ENCODE assay signal across 24 cellular contexts in the genomic region with DNA sequence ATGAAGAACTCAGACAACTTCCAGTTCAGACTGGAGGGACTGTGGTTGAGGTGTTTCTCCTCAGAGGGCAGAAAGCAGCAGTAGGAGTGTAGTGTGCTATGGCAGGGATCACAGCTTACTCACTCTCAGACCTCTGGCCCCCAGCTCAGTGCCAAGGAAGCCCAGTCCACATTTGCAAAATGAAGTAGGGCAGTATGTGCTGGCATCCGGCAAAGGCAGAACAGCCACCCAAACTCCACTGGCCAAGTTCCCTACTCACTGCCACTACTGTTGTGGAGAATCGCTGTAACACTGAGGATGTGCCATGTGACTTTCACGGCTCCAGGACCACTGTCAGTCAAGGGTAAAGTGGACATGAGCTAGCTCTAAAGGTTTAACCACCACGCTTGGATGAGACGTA.
"Had no signal": no experiment of that assay in that cellular context is flagged by ENCODE, and none has a peak within 500 bp of the region (broad histone marks: within the 10 kb centered on the region; RNA-seq: fewer than 3 reads in every experiment).

No MANE protein-coding gene starts in this region.

- H3K9me3 ChIP-seq: gastrocnemius medialis, lower lobe of right lung, mucosa of descending colon, tibial nerve had no signal

- DNase-seq: activated CD4-positive, alpha-beta memory T cell treated with anti-CD3 and anti-CD28 coated beads for 36 hours; activated CD4-positive, alpha-beta T cell treated with anti-CD3 and anti-CD28 coated beads, Interleukin-2, amount 10 ng/mL, durations not matched to agents 24 days and 14 days; activated CD4-positive, CD25-positive, alpha-beta regulatory T cell treated with anti-CD3 and anti-CD28 coated beads, Interleukin-2, amount 50 U/mL, for 72 hours; activated CD8-positive, alpha-beta memory T cell treated with anti-CD3 and anti-CD28 coated beads, Interleukin-2, amount 50 U/mL, for 4 hours; activated gamma-delta T cell; activated naive CD4-positive, alpha-beta T cell treated with anti-CD3 and anti-CD28 coated beads, Interleukin-2, amount 50 U/mL, for 16 hours; activated T-cell treated with anti-CD3 and anti-CD28 coated beads, Interleukin-2, amount 50 U/mL, for 1 hour; amniotic stem cell; brain microvascular endothelial cell; caudate nucleus; cortex of kidney; effector memory CD8-positive, alpha-beta T cell; erythroblast; gastrocnemius medialis; lower lobe of right lung; mesendoderm; mucosa of descending colon; posterior cingulate gyrus; stimulated activated CD4-positive, alpha-beta T cell treated with anti-CD3 and anti-CD28 coated beads, Interleukin-15, amount 100 ng/mL, for 24 hours; stimulated activated naive CD4-positive, alpha-beta T cell; T-helper 17 cell had no signal

- H3K27ac ChIP-seq: brain microvascular endothelial cell, gastrocnemius medialis, lower lobe of right lung, tibial nerve had no signal

- H3K4me3 ChIP-seq: gastrocnemius medialis, lower lobe of right lung, mucosa of descending colon, tibial nerve had no signal

- ATAC-seq: effector memory CD8-positive, alpha-beta T cell; gastrocnemius medialis; lower lobe of right lung; mucosa of descending colon; natural killer cell treated with Interleukin-12 subunit alpha and Interleukin-12 subunit beta and Interleukin-15 and Interleukin-18, amount 100 ng/mL, for 72 hours; SK-N-SH treated with all-trans-retinoic acid at 6 μM for 48 hours; T-helper 17 cell had no signal

- H3K27me3 ChIP-seq: brain microvascular endothelial cell, gastrocnemius medialis, tibial nerve had no signal
